8 cellular contexts compared by ENCODE assay signal in genomic region chr10:72320676-72321247, GRCh38. TPM values are rescaled to one million over a fixed set of nuclear protein-coding genes. Genes with fewer than 3 reads are reported as not detected.
A peak's percentile ranks its signal among the peaks of the same experiment; 100 is the strongest.
DNase-seq lines count a peak whose midpoint lies in the region; ATAC-seq and TF ChIP-seq lines count a peak whose summit lies in the region.

No MANE protein-coding gene starts in this region.

- 17% methylated on average over 7 of the region's 12 CpGs for WGBS in mammary epithelial cell (ENCODE audit: low coverage, missing lambda C conversion rate)

- CTCF ChIA-PET in AG04449 (lab: Yijun Ruan, JAX) (interaction anchor here (0.8 to 2.8 kb wide), 12 partner anchors 8 to 514 kb away, joined by 3 to 20 read pairs (median 4); partner anchors contain the start of gene DDIT4), mammary epithelial cell (lab: Charles Lee; ENCODE audit: low non-redundant PET) (no interaction called here)

- intact Hi-C loops in mammary epithelial cell (cut with micrococcal nuclease), result loop anchor here (1.0 kb wide), 4 partner anchors 11 to 47 kb away; partner anchors contain the start of gene DDIT4

- BruUV-seq in mammary epithelial cell (replicated peaks; lab: Mats Ljungman, UMichigan), result no TSS peak

- H3K9me3 ChIP-seq in mammary epithelial cell (replicated peaks; ENCODE audit: insufficient read depth, low read length), result no peaks in the 10 kb centered on the region

- H4K20me1 ChIP-seq in mammary epithelial cell (ENCODE audit: insufficient read depth, low read length), result no peaks in the 10 kb centered on the region

- H2AFZ ChIP-seq in mammary epithelial cell (ENCODE audit: low read depth, low read length), result no peak overlapping the region

- DNase-seq in AG04449 (ENCODE audit: low read depth, low spot score) (peak; percentile 98), NCI-H1694 treated with DMSO at 0.1 percent for 48 hours (lab: John Stamatoyannopoulos, UW) (peak; percentile 93), T1000 (lab: John Stamatoyannopoulos, UW) (peak; percentile 92), mammary epithelial cell (peak; percentile 100), kidney tubule cell (ENCODE audit: low spot score) (peak; percentile 99)
- peak; percentile 60 to 68 for DNase-seq in stimulated activated CD4-positive, alpha-beta T cell treated with anti-CD3 and anti-CD28 coated beads, Interleukin-2, amount 100 ng/mL, for 48 hours

- no peaks in the 10 kb centered on the region for H3K27me3 ChIP-seq in mammary epithelial cell (ENCODE audit: insufficient read depth, low read length)

- peaks cover 73% of the 10 kb centered on the region for H3K4me1 ChIP-seq in mammary epithelial cell (ENCODE audit: insufficient read depth, low read length)

- peak overlapping the region; percentile 86 for H3K9ac ChIP-seq in mammary epithelial cell (ENCODE audit: insufficient read depth, low read length)

- dilution Hi-C loops in mammary epithelial cell (cut with HindIII; ENCODE audit: low sequenced_read_pairs), result loop anchor here (5.0 to 10.0 kb wide), 2 partner anchors 43 to 556 kb away; no protein-coding TSS in a partner anchor

- H3K4me3 ChIP-seq in AG04449 (ENCODE audit: low read depth, low read length) (peak overlapping the region; percentile 36), mammary epithelial cell (replicated peaks in 1 of 3; ENCODE audit: insufficient read depth in 1 of 3, low read depth in 2 of 3, low read length in 3 of 3) (no peak overlapping the region)

- H3K36me3 ChIP-seq in mammary epithelial cell (ENCODE audit: insufficient read depth, low read length), result no peaks in the 10 kb centered on the region

- ATAC-seq in GM18520 (IDR thresholded peaks at IDR 0.05; ENCODE audit: unreplicated experiment) (peak; percentile 57), HG02943 (IDR thresholded peaks at IDR 0.05; ENCODE audit: low read depth, unreplicated experiment) (peak; percentile 63)

- H3K79me2 ChIP-seq in mammary epithelial cell (ENCODE audit: insufficient read depth, low read length), result no peaks in the 10 kb centered on the region

- TF ChIP-seq CTCF in AG04449 (IDR thresholded peaks at IDR 0.05; ENCODE audit: insufficient read depth, low read length, missing control alignments) (no peak), mammary epithelial cell (conservative IDR thresholded peaks at IDR 0.05 in 1 of 2, IDR thresholded peaks at IDR 0.05 in 1 of 2; ENCODE audit: extremely low read depth in 1 of 2, insufficient read depth in 1 of 2, low read depth in 1 of 2, low read length in 2 of 2) (no peak)

- in situ Hi-C loops in mammary epithelial cell (cut with MboI; ENCODE audit: low sequenced_read_pairs in 2 of 2), result no loop called here

- peak overlapping the region; percentile 29 for H3K4me2 ChIP-seq in mammary epithelial cell (ENCODE audit: insufficient read depth, low read depth, low read length)

- POLR2A ChIA-PET in AG04449 (lab: Yijun Ruan, JAX), result interaction anchor here (0.7 to 4.6 kb wide), 9 partner anchors 11 to 470 kb away, joined by 3 to 106 read pairs (median 7); partner anchors contain the start of genes DDIT4 and PSAP

- peak overlapping the region; percentile 99 for H3K27ac ChIP-seq in mammary epithelial cell (ENCODE audit: insufficient read depth, low read depth, low read length)

RNA-seq across cellular contexts. Expression of gene DNAJB12, which starts 34.0 kb away (rescaled TPM):
- 10 to 100 TPM; 57.7 to 98.4 TPM for total RNA-seq in mammary epithelial cell
- polyA plus RNA-seq in mammary epithelial cell, result 58.9 TPM
- polyA minus RNA-seq in mammary epithelial cell, result 60.1 TPM

RNA-seq across cellular contexts. Expression of gene DDIT4, which starts 47.0 kb away (rescaled TPM):
- 1,000 to 10,000 TPM in 1 of 2 donors, 100 to 1,000 TPM in 1; 772 to 1,235 TPM for total RNA-seq in mammary epithelial cell
- polyA plus RNA-seq in mammary epithelial cell, result 542 TPM
- polyA minus RNA-seq in mammary epithelial cell, result 521 TPM
